ENCODE assay signal across 23 cellular contexts in genomic region chr19:42126565-42126964, GRCh38. TPM values are rescaled to one million over a fixed set of nuclear protein-coding genes. Genes with fewer than 3 reads are reported as not detected.
DNase-seq lines count a peak whose midpoint lies in the region; ATAC-seq and TF ChIP-seq lines count a peak whose summit lies in the region.
"Had no signal": no experiment of that assay in that cellular context is flagged by ENCODE, and none has a peak within 500 bp of the region (broad histone marks: within the 10 kb centered on the region; RNA-seq: fewer than 3 reads in every experiment).

No MANE protein-coding gene starts in this region.

- no peak for TF ChIP-seq CTCF in left lung (IDR thresholded peaks at IDR 0.05)

- H3K9me3 ChIP-seq in left lung, result no peaks in the 10 kb centered on the region
- H3K9me3 ChIP-seq: left ventricle myocardium inferior, mucosa of descending colon, right atrium auricular region, stomach had no signal

- no peak overlapping the region for H3K4me3 ChIP-seq in left lung
- H3K4me3 ChIP-seq: left ventricle myocardium inferior, mucosa of descending colon, right atrium auricular region, stomach had no signal

- no peak overlapping the region for H3K4me3 Mint-ChIP-seq in activated T-cell treated with anti-CD3 and anti-CD28 coated beads, Interleukin-2, amount 50 U/mL, for 24 hours
- H3K4me3 Mint-ChIP-seq in activated T-cell treated with anti-CD3 and anti-CD28 coated beads, Interleukin-2, amount 50 U/mL, for 72 hours, result no peak overlapping the region
- peak overlapping the region; percentile 30 to 92 (median 72) for H3K4me3 Mint-ChIP-seq in IgD-negative memory B cell
- H3K4me3 Mint-ChIP-seq in activated naive CD8-positive, alpha-beta T cell treated with anti-CD3 and anti-CD28 coated beads for 36 hours, result no peak overlapping the region
- peak overlapping the region; percentile 30 to 33 for H3K4me3 Mint-ChIP-seq in stimulated activated naive CD8-positive, alpha-beta T cell treated with anti-CD3 and anti-CD28 coated beads, Interleukin-15, amount 100 ng/mL, for 72 hours
- H3K4me3 Mint-ChIP-seq: type B pancreatic cell had no signal

- no peak for ATAC-seq in activated T-cell treated with anti-CD3 and anti-CD28 coated beads, Interleukin-2, amount 50 U/mL, for 72 hours (replicated peaks in 1 of 2)
- ATAC-seq in stimulated activated naive CD8-positive, alpha-beta T cell treated with anti-CD3 and anti-CD28 coated beads, Interleukin-15, amount 100 ng/mL, for 72 hours, result peak; percentile 13
- ATAC-seq in left lung, result no peak
- ATAC-seq: esophagus mucosa, mucosa of descending colon had no signal

- no peaks in the 10 kb centered on the region for H3K36me3 ChIP-seq in left lung
- H3K36me3 ChIP-seq: left ventricle myocardium inferior, right atrium auricular region, stomach had no signal

- H3K4me1 Mint-ChIP-seq in activated T-cell treated with anti-CD3 and anti-CD28 coated beads, Interleukin-2, amount 50 U/mL, for 24 hours (ENCODE audit: low read depth), result peaks cover 83% of the 10 kb centered on the region
- H3K4me1 Mint-ChIP-seq in activated T-cell treated with anti-CD3 and anti-CD28 coated beads, Interleukin-2, amount 50 U/mL, for 72 hours (ENCODE audit: low read depth), result peaks cover 73% of the 10 kb centered on the region
- H3K4me1 Mint-ChIP-seq in IgD-negative memory B cell, result peaks cover 37 to 70% (median 67%) of the 10 kb centered on the region in 3 donors
- peaks cover 72% of the 10 kb centered on the region for H3K4me1 Mint-ChIP-seq in activated naive CD8-positive, alpha-beta T cell treated with anti-CD3 and anti-CD28 coated beads for 36 hours
- peaks cover 95% of the 10 kb centered on the region for H3K4me1 Mint-ChIP-seq in stimulated activated naive CD8-positive, alpha-beta T cell treated with anti-CD3 and anti-CD28 coated beads, Interleukin-15, amount 100 ng/mL, for 72 hours

- H3K27me3 Mint-ChIP-seq in activated T-cell treated with anti-CD3 and anti-CD28 coated beads, Interleukin-2, amount 50 U/mL, for 24 hours, result no peaks in the 10 kb centered on the region
- no peaks in the 10 kb centered on the region for H3K27me3 Mint-ChIP-seq in activated T-cell treated with anti-CD3 and anti-CD28 coated beads, Interleukin-2, amount 50 U/mL, for 72 hours (ENCODE audit: low read depth)
- no peaks in the 10 kb centered on the region for H3K27me3 Mint-ChIP-seq in IgD-negative memory B cell
- H3K27me3 Mint-ChIP-seq in activated naive CD8-positive, alpha-beta T cell treated with anti-CD3 and anti-CD28 coated beads for 36 hours, result no peaks in the 10 kb centered on the region
- H3K27me3 Mint-ChIP-seq in stimulated activated naive CD8-positive, alpha-beta T cell treated with anti-CD3 and anti-CD28 coated beads, Interleukin-15, amount 100 ng/mL, for 72 hours, result no peaks in the 10 kb centered on the region

- H3K27me3 ChIP-seq in left lung, result peaks cover 0 to 40% of the 10 kb centered on the region in 2 donors

- peaks cover 0 to 60% of the 10 kb centered on the region in 2 donors for H3K4me1 ChIP-seq in left lung
- H3K4me1 ChIP-seq: left ventricle myocardium inferior had no signal

- peak overlapping the region; percentile 78 for H3K27ac Mint-ChIP-seq in activated T-cell treated with anti-CD3 and anti-CD28 coated beads, Interleukin-2, amount 50 U/mL, for 24 hours
- no peak overlapping the region for H3K27ac Mint-ChIP-seq in activated T-cell treated with anti-CD3 and anti-CD28 coated beads, Interleukin-2, amount 50 U/mL, for 72 hours
- peak overlapping the region; percentile 11 to 85 (median 64) for H3K27ac Mint-ChIP-seq in IgD-negative memory B cell
- peak overlapping the region; percentile 63 for H3K27ac Mint-ChIP-seq in activated naive CD8-positive, alpha-beta T cell treated with anti-CD3 and anti-CD28 coated beads for 36 hours
- H3K27ac Mint-ChIP-seq in stimulated activated naive CD8-positive, alpha-beta T cell treated with anti-CD3 and anti-CD28 coated beads, Interleukin-15, amount 100 ng/mL, for 72 hours, result no peak overlapping the region
- H3K27ac Mint-ChIP-seq: activated T-helper 2 cell treated with anti-CD3 and anti-CD28 coated beads, Interferon-gamma antibody, Interleukin-2, Interleukin-4, amounts not matched to agents 10 μg/mL and 5 μg/mL and 100 μg/mL, durations not matched to agents 14 hours and 24 hours and 36 hours; type B pancreatic cell had no signal

- intact Hi-C loops in left lung (cut with DNase I), result no loop called here

- H3K36me3 Mint-ChIP-seq in activated T-cell treated with anti-CD3 and anti-CD28 coated beads, Interleukin-2, amount 50 U/mL, for 24 hours (ENCODE audit: low read depth), result peaks cover 35% of the 10 kb centered on the region
- peaks cover 0 to 3% of the 10 kb centered on the region in 2 donors for H3K36me3 Mint-ChIP-seq in activated T-cell treated with anti-CD3 and anti-CD28 coated beads, Interleukin-2, amount 50 U/mL, for 72 hours (ENCODE audit: insufficient read depth in 2 of 2)
- H3K36me3 Mint-ChIP-seq in IgD-negative memory B cell, result peaks cover 16% of the 10 kb centered on the region
- H3K36me3 Mint-ChIP-seq in activated naive CD8-positive, alpha-beta T cell treated with anti-CD3 and anti-CD28 coated beads for 36 hours, result peaks cover 25% of the 10 kb centered on the region
- H3K36me3 Mint-ChIP-seq: type B pancreatic cell had no signal

- no peak overlapping the region for H3K27ac ChIP-seq in left lung
- H3K27ac ChIP-seq: left ventricle myocardium inferior, right atrium auricular region, stomach had no signal

- no peaks in the 10 kb centered on the region for H3K9me3 Mint-ChIP-seq in activated T-cell treated with anti-CD3 and anti-CD28 coated beads, Interleukin-2, amount 50 U/mL, for 24 hours
- H3K9me3 Mint-ChIP-seq in activated T-cell treated with anti-CD3 and anti-CD28 coated beads, Interleukin-2, amount 50 U/mL, for 72 hours, result no peaks in the 10 kb centered on the region
- H3K9me3 Mint-ChIP-seq in IgD-negative memory B cell, result no peaks in the 10 kb centered on the region
- H3K9me3 Mint-ChIP-seq in activated naive CD8-positive, alpha-beta T cell treated with anti-CD3 and anti-CD28 coated beads for 36 hours, result peaks cover 2% of the 10 kb centered on the region
- H3K9me3 Mint-ChIP-seq in stimulated activated naive CD8-positive, alpha-beta T cell treated with anti-CD3 and anti-CD28 coated beads, Interleukin-15, amount 100 ng/mL, for 72 hours, result no peaks in the 10 kb centered on the region
- H3K9me3 Mint-ChIP-seq: activated T-helper 2 cell treated with anti-CD3 and anti-CD28 coated beads, Interferon-gamma antibody, Interleukin-2, Interleukin-4, amounts not matched to agents 10 μg/mL and 5 μg/mL and 100 μg/mL, durations not matched to agents 14 hours and 24 hours and 36 hours; type B pancreatic cell had no signal

- no peak for DNase-seq in activated T-cell treated with anti-CD3 and anti-CD28 coated beads, Interleukin-2, amount 50 U/mL, for 24 hours
- DNase-seq in activated T-cell treated with anti-CD3 and anti-CD28 coated beads, Interleukin-2, amount 50 U/mL, for 72 hours, result no peak
- DNase-seq in activated naive CD8-positive, alpha-beta T cell treated with anti-CD3 and anti-CD28 coated beads for 36 hours, result peak; percentile 30
- DNase-seq in stimulated activated naive CD8-positive, alpha-beta T cell treated with anti-CD3 and anti-CD28 coated beads, Interleukin-15, amount 100 ng/mL, for 72 hours, result peak in 1 of 2 donors; percentile 58
- DNase-seq in ecto neural progenitor cell (ENCODE audit: low spot score) (no peak), left lung (no peak), NCI-H446 (lab: John Stamatoyannopoulos, UW) (no peak)
- DNase-seq: ACHN; central memory CD4-positive, alpha-beta T cell; COR-L47; effector CD4-positive, alpha-beta T cell; left ventricle myocardium inferior; mucosa of descending colon; NCI-H1436 treated with DMSO at 0.1 percent for 48 hours; NCI-H2227 treated with DMSO at 0.1 percent for 48 hours; stomach had no signal

RNA-seq across cellular contexts. Expression of gene POU2F2, which starts 5.7 kb away (rescaled TPM):
- total RNA-seq in activated T-cell treated with anti-CD3 and anti-CD28 coated beads, Interleukin-2, amount 50 U/mL, for 72 hours, result 10 to 100 TPM; 45.0 to 56.0 TPM
- polyA plus RNA-seq in IgD-negative memory B cell, result 89.1 TPM
- total RNA-seq in activated naive CD8-positive, alpha-beta T cell treated with anti-CD3 and anti-CD28 coated beads for 36 hours, result 10 to 100 TPM; 50.8 to 52.2 TPM
- 10 to 100 TPM in 1 of 2 donors, 1 to 10 TPM in 1; 2.0 to 10.0 TPM for total RNA-seq in left lung

RNA-seq across cellular contexts. Expression of gene ZNF574, which starts 50.6 kb away (rescaled TPM):
- 10 to 100 TPM; 11.5 to 12.2 TPM for total RNA-seq in activated T-cell treated with anti-CD3 and anti-CD28 coated beads, Interleukin-2, amount 50 U/mL, for 72 hours
- 24.8 TPM for polyA plus RNA-seq in IgD-negative memory B cell
- total RNA-seq in activated naive CD8-positive, alpha-beta T cell treated with anti-CD3 and anti-CD28 coated beads for 36 hours, result 10 to 100 TPM; 15.5 to 16.0 TPM
- 10 to 100 TPM in 1 of 2 donors, 1 to 10 TPM in 1; 9.4 to 11.2 TPM for total RNA-seq in left lung

RNA-seq across cellular contexts. Expression of gene GRIK5, which starts 56.6 kb away (rescaled TPM):
- total RNA-seq in activated T-cell treated with anti-CD3 and anti-CD28 coated beads, Interleukin-2, amount 50 U/mL, for 72 hours, result 1 to 10 TPM; 1.1 to 3.8 TPM
- polyA plus RNA-seq in IgD-negative memory B cell, result not detected
- total RNA-seq in activated naive CD8-positive, alpha-beta T cell treated with anti-CD3 and anti-CD28 coated beads for 36 hours, result under 1 TPM; 0.58 to 0.74 TPM
- under 1 TPM; 0.29 to 0.81 TPM for total RNA-seq in left lung
- total RNA-seq: HT1080, RPMI7951 had no signal

Comparison
In these comparisons a context has a peak if more than half of its experiments do, and no peak if none do; other contexts are left out.
1. H3K27ac Mint-ChIP-seq: peak in activated T-cell treated with anti-CD3 and anti-CD28 coated beads, Interleukin-2, amount 50 U/mL, for 24 hours (single experiment), IgD-negative memory B cell (3 of 3) and activated naive CD8-positive, alpha-beta T cell treated with anti-CD3 and anti-CD28 coated beads for 36 hours (single experiment); none in activated T-cell treated with anti-CD3 and anti-CD28 coated beads, Interleukin-2, amount 50 U/mL, for 72 hours (single experiment) and stimulated activated naive CD8-positive, alpha-beta T cell treated with anti-CD3 and anti-CD28 coated beads, Interleukin-15, amount 100 ng/mL, for 72 hours (0 of 2).
2. H3K4me3 Mint-ChIP-seq: peak in IgD-negative memory B cell (4 of 4) and stimulated activated naive CD8-positive, alpha-beta T cell treated with anti-CD3 and anti-CD28 coated beads, Interleukin-15, amount 100 ng/mL, for 72 hours (2 of 2); none in activated T-cell treated with anti-CD3 and anti-CD28 coated beads, Interleukin-2, amount 50 U/mL, for 24 hours (single experiment), activated T-cell treated with anti-CD3 and anti-CD28 coated beads, Interleukin-2, amount 50 U/mL, for 72 hours (0 of 2) and activated naive CD8-positive, alpha-beta T cell treated with anti-CD3 and anti-CD28 coated beads for 36 hours (single experiment).
3. RNA of gene POU2F2, which starts 5.7 kb away (total RNA-seq): 45.0 to 56.0 TPM in activated T-cell treated with anti-CD3 and anti-CD28 coated beads, Interleukin-2, amount 50 U/mL, for 72 hours and 50.8 to 52.2 TPM in activated naive CD8-positive, alpha-beta T cell treated with anti-CD3 and anti-CD28 coated beads for 36 hours; 2.0 to 10.0 TPM in left lung; every median in the first group is over 4 times any median in the second.